ENCODE assay signal across 1 cellular context in the genomic region with DNA sequence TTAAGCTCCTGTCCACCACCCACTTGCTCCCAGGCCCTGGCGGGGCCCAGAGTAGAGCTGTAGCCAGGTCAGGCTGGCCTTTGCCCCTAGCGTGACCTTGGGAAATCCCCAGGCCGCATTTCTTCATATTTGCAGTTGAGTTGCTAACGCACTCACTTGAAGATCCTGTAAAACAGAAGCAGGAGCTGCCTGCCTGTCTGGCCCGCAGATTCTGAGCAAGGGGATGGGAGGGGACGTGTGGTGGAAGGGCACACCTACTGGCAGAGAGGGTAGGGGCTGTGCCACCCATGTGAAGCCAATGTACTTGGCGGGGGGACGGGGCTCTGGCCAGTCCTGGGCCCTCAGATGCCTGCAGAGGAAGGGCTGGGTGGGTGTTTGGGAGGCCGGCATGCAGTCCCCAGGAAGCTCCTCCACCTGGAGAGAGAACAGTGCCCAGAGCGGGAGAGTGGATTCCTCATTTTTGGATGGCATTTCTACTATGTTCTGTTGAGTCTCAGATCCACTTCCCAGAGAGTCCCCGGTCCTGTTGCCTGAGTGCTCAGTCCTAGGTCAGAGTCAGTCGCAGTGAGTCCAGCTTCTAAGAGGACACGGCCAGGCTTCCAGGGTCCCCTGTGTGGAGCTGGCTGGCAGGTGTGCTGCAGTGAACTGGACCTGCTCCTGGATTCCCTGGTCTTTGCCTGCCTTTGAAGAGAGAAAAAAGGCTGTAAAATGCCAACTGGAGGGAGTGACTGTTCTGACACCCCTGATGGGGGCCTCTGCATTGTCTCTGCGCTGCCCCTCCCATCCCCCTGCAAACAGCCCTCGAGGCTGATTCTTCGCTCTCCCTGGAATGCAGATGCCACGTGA.
TF ChIP-seq lines count a peak whose summit lies in the region.

No MANE protein-coding gene starts in this region.

TF ChIP-seq in liver, 16 proteins besides CTCF, POLR2A, EP300 and RAD21 (continued from another document):
- peak; percentile 19 for TF ChIP-seq REST (IDR thresholded peaks at IDR 0.05)
